ENCODE assay signal across 9 cellular contexts in the genomic region with DNA sequence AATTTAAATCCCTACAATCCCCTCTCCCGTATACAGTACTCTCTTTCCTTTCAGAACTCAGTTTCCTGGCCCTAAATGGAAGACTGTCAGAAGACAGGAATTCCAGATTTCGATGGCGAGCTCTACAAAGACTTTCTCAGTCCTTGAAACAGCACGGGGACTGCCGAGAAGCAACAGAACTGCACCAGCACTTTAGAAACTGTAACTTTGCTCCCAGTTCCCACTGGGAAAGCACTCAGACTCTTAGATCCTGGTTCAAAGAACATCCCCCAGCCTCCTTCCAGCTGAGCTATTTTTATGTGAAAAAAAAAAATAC. TPM values are rescaled to one million over a fixed set of nuclear protein-coding genes. Genes with fewer than 3 reads are reported as not detected.
DNase-seq lines count a peak whose midpoint lies in the region; ATAC-seq and TF ChIP-seq lines count a peak whose summit lies in the region.
"Had no signal": no experiment of that assay in that cellular context is flagged by ENCODE, and none has a peak within 500 bp of the region (broad histone marks: within the 10 kb centered on the region; RNA-seq: fewer than 3 reads in every experiment).

No MANE protein-coding gene starts in this region.

- no peak for TF ChIP-seq POLR2A in vagina (IDR thresholded peaks at IDR 0.05)

- H3K27ac Mint-ChIP-seq in dendritic cell treated with granulocyte-macrophage colony-stimulating factor and Interleukin-4, amounts not matched to agents 40 ng/mL and 50 ng/mL, for 4 days: peak overlapping the region; percentile 91

- WGBS in heart right ventricle, 2 donors: 29 to 36% methylated on average over 5 of the region's 5 CpGs

- no peaks in the 10 kb centered on the region for H3K9me3 Mint-ChIP-seq in dendritic cell treated with granulocyte-macrophage colony-stimulating factor and Interleukin-4, amounts not matched to agents 40 ng/mL and 50 ng/mL, for 4 days

- ATAC-seq in heart right ventricle: peak in 1 of 8 donors; percentile 1

- no peaks in the 10 kb centered on the region for H3K9me3 ChIP-seq in heart right ventricle
- H3K9me3 ChIP-seq in mucosa of stomach (ENCODE audit: control insufficient read depth, low read length): no peaks in the 10 kb centered on the region
- H3K9me3 ChIP-seq in vagina: no peaks in the 10 kb centered on the region

- peaks cover 23% of the 10 kb centered on the region for H3K36me3 Mint-ChIP-seq in dendritic cell treated with granulocyte-macrophage colony-stimulating factor and Interleukin-4, amounts not matched to agents 40 ng/mL and 50 ng/mL, for 4 days (ENCODE audit: low read depth)

- intact Hi-C loops in heart right ventricle (cut with DNase I): loop anchor here in 7 of 10 donors (1.0 to 2.0 kb wide), 5 partner anchors 34 to 63 kb away; a partner anchor contains a TSS
- intact Hi-C loops in cardiac septum (cut with DNase I): loop anchor here (10.0 kb wide), 1 partner anchor 149 kb away; a partner anchor contains a TSS
- intact Hi-C loops in dendritic cell treated with granulocyte-macrophage colony-stimulating factor and Interleukin-4, amounts not matched to agents 40 ng/mL and 50 ng/mL, for 4 days (cut with micrococcal nuclease): loop anchor here (2.0 kb wide), 1 partner anchor 63 kb away; a partner anchor contains a TSS
- intact Hi-C loops in vagina (cut with DNase I): loop anchor here (2.0 kb wide), 1 partner anchor 35 kb away; no protein-coding TSS in a partner anchor

- H3K27me3 ChIP-seq in heart right ventricle (no peaks in the 10 kb centered on the region), mucosa of stomach (ENCODE audit: control insufficient read depth, insufficient read depth, low read length) (no peaks in the 10 kb centered on the region), vagina (no peaks in the 10 kb centered on the region)

- H3K4me1 ChIP-seq in heart right ventricle (peaks cover 37 to 73% (median 60%) of the 10 kb centered on the region in 9 donors), mucosa of stomach (ENCODE audit: control insufficient read depth, insufficient read depth, low read length) (peaks cover 47% of the 10 kb centered on the region), vagina (peaks cover 69% of the 10 kb centered on the region)

- H3K27me3 Mint-ChIP-seq in dendritic cell treated with granulocyte-macrophage colony-stimulating factor and Interleukin-4, amounts not matched to agents 40 ng/mL and 50 ng/mL, for 4 days: peaks cover 2% of the 10 kb centered on the region

- H3K4me3 ChIP-seq in heart right ventricle (peak overlapping the region; percentile 84 to 99 (median 94)), mucosa of stomach (ENCODE audit: low read length) (no peak overlapping the region), vagina (peak overlapping the region; percentile 69 to 94)

- peak overlapping the region; percentile 84 for H3K9ac ChIP-seq in mucosa of stomach (ENCODE audit: low read length)

- H3K27ac ChIP-seq in heart right ventricle (peak overlapping the region; percentile 90 to 99 (median 96)), vagina (peak overlapping the region; percentile 86)

- no peak for DNase-seq in heart right ventricle
- no peak for DNase-seq in cardiac septum (ENCODE audit: low spot score)
- DNase-seq in vagina (ENCODE audit: extremely low spot score in 2 of 2): no peak
- DNase-seq in Ammon's horn (ENCODE audit: low spot score): no peak
- DNase-seq in stimulated activated CD4-positive, alpha-beta T cell treated with anti-CD3 and anti-CD28 coated beads, Interleukin-1b, Interleukin-23, amount 100 ng/mL, for 48 hours: no peak
- no peak for DNase-seq in NCI-H2196 (lab: John Stamatoyannopoulos, UW; ENCODE audit: unreplicated experiment)
- DNase-seq: NCI-H1694 had no signal

- peak overlapping the region; percentile 94 for H3K4me3 Mint-ChIP-seq in dendritic cell treated with granulocyte-macrophage colony-stimulating factor and Interleukin-4, amounts not matched to agents 40 ng/mL and 50 ng/mL, for 4 days

- TF ChIP-seq CTCF in heart right ventricle (IDR thresholded peaks at IDR 0.05) (no peak), vagina (IDR thresholded peaks at IDR 0.05) (no peak)

- H3K36me3 ChIP-seq in heart right ventricle: peaks cover 0 to 4% (median 0%) of the 10 kb centered on the region in 9 donors
- H3K36me3 ChIP-seq in mucosa of stomach (ENCODE audit: control insufficient read depth, insufficient read depth, low read length): no peaks in the 10 kb centered on the region
- no peaks in the 10 kb centered on the region for H3K36me3 ChIP-seq in vagina

- peaks cover 74% of the 10 kb centered on the region for H3K4me1 Mint-ChIP-seq in dendritic cell treated with granulocyte-macrophage colony-stimulating factor and Interleukin-4, amounts not matched to agents 40 ng/mL and 50 ng/mL, for 4 days (ENCODE audit: low read depth)

RNA-seq across cellular contexts. Expression of a gene that starts 1.8 kb away (rescaled TPM):
- total RNA-seq in heart right ventricle (10 to 100 TPM; 52.0 to 83.7 (median 63.3) TPM), cardiac septum (73.8 TPM), vagina (95.3 TPM)
- 100 to 1,000 TPM in 1 of 2 donors, 10 to 100 TPM in 1; 41.2 to 123 TPM for polyA plus RNA-seq in heart right ventricle

RNA-seq across cellular contexts. Expression of a gene that starts 28.0 kb away (rescaled TPM):
- total RNA-seq in heart right ventricle (over 10,000 TPM in 7 of 10 donors, 1,000 to 10,000 TPM in 3; 5,348 to 18,425 (median 10,263) TPM), cardiac septum (27,323 TPM), vagina (under 0.01 TPM)
- polyA plus RNA-seq in heart right ventricle: not detected

RNA-seq across cellular contexts. Expression of a gene that starts 29.4 kb away (rescaled TPM):
- 1,000 to 10,000 TPM in 6 of 10 donors, 100 to 1,000 TPM in 4; 426 to 3,423 (median 1,870) TPM for total RNA-seq in heart right ventricle
- polyA plus RNA-seq in heart right ventricle: not detected
- total RNA-seq in cardiac septum: 3,560 TPM
- under 0.01 TPM for total RNA-seq in vagina

RNA-seq across cellular contexts. Expression of a gene that starts 38.4 kb away (rescaled TPM):
- total RNA-seq in heart right ventricle (1 to 10 TPM; 3.7 to 9.0 (median 4.7) TPM), cardiac septum (2.4 TPM), vagina (not detected)
- polyA plus RNA-seq in heart right ventricle: 1 to 10 TPM; 2.8 to 6.2 TPM

Comparison
In these comparisons a context has a peak if more than half of its experiments do, and no peak if none do; other contexts are left out.
1. RNA of a gene that starts 28.0 kb away (total RNA-seq): 27,323 TPM in cardiac septum (single experiment) and 5,348 to 18,425 TPM in heart right ventricle; under 0.01 TPM in vagina (single experiment); every median in the first group is over 1,000 times any median in the second.
2. RNA of a gene that starts 29.4 kb away (total RNA-seq): 3,560 TPM in cardiac septum (single experiment) and 426 to 3,423 TPM in heart right ventricle; under 0.01 TPM in vagina (single experiment); every median in the first group is over 100 times any median in the second.